17 cellular contexts compared by ENCODE assay signal in genomic region chr11:58926695-58927094, GRCh38. TPM values are rescaled to one million over a fixed set of nuclear protein-coding genes. Genes with fewer than 3 reads are reported as not detected.
A peak's percentile ranks its signal among the peaks of the same experiment; 100 is the strongest.
DNase-seq lines count a peak whose midpoint lies in the region; ATAC-seq and TF ChIP-seq lines count a peak whose summit lies in the region.
"Had no signal": no experiment of that assay in that cellular context is flagged by ENCODE, and none has a peak within 500 bp of the region (broad histone marks: within the 10 kb centered on the region; RNA-seq: fewer than 3 reads in every experiment).

No MANE protein-coding gene starts in this region.

- H3K4me1 ChIP-seq in mammary epithelial cell (ENCODE audit: insufficient read depth, low read length) (peaks cover 10% of the 10 kb centered on the region), breast epithelium (no peaks in the 10 kb centered on the region), A673 (ENCODE audit: insufficient read depth, low read length, poor library complexity, severe bottlenecking) (no peaks in the 10 kb centered on the region)
- H3K4me1 ChIP-seq: ascending aorta had no signal

- TF ChIP-seq POLR2A in breast epithelium (IDR thresholded peaks at IDR 0.05) = no peak

- POLR2A ChIA-PET in A673 (lab: Charles Lee; ENCODE audit: low non-redundant PET) = no interaction called here

- H2AFZ ChIP-seq in mammary epithelial cell (ENCODE audit: low read depth, low read length) = no peak overlapping the region

- H3K9ac ChIP-seq in mammary epithelial cell (ENCODE audit: insufficient read depth, low read length) = no peak overlapping the region
- H3K9ac ChIP-seq: KMS-11 had no signal

- BruUV-seq in mammary epithelial cell (replicated peaks; lab: Mats Ljungman, UMichigan) (no TSS peak), A673 (replicated peaks; lab: Mats Ljungman, UMichigan) (no TSS peak)

- H3K4me3 Mint-ChIP-seq in effector memory CD8-positive, alpha-beta T cell = no peak overlapping the region

- dilution Hi-C loops in mammary epithelial cell (cut with HindIII; ENCODE audit: low sequenced_read_pairs) = no loop called here

- H3K27ac ChIP-seq in mammary epithelial cell (ENCODE audit: insufficient read depth, low read depth, low read length) = no peak overlapping the region
- H3K27ac ChIP-seq in breast epithelium = no peak overlapping the region
- no peak overlapping the region for H3K27ac ChIP-seq in A673 (ENCODE audit: low read depth, low read length, poor library complexity, severe bottlenecking)
- H3K27ac ChIP-seq: ascending aorta, KMS-11 had no signal

- WGBS in mammary epithelial cell (ENCODE audit: low coverage, missing lambda C conversion rate) = 92% methylated on average over 1 of the region's 1 CpG

- TF ChIP-seq CTCF in mammary epithelial cell (conservative IDR thresholded peaks at IDR 0.05 in 1 of 2, IDR thresholded peaks at IDR 0.05 in 1 of 2; ENCODE audit: extremely low read depth in 1 of 2, insufficient read depth in 1 of 2, low read depth in 1 of 2, low read length in 2 of 2) (no peak), breast epithelium (IDR thresholded peaks at IDR 0.05) (no peak), A673 (conservative IDR thresholded peaks at IDR 0.05; ENCODE audit: low read depth, low read length) (no peak)

- H3K36me3 ChIP-seq in mammary epithelial cell (ENCODE audit: insufficient read depth, low read length) = no peaks in the 10 kb centered on the region
- H3K36me3 ChIP-seq in breast epithelium = no peaks in the 10 kb centered on the region
- no peaks in the 10 kb centered on the region for H3K36me3 ChIP-seq in A673 (ENCODE audit: insufficient read depth, low read length, poor library complexity, severe bottlenecking)
- H3K36me3 ChIP-seq: ascending aorta had no signal

- intact Hi-C loops in mammary epithelial cell (cut with micrococcal nuclease) = no loop called here
- intact Hi-C loops in breast epithelium (cut with DNase I; ENCODE audit: low total_unique reads) = no loop called here
- intact Hi-C loops in A673 (cut with micrococcal nuclease; ENCODE audit: unreplicated experiment) = no loop called here

- in situ Hi-C loops in mammary epithelial cell (cut with MboI; ENCODE audit: low sequenced_read_pairs in 2 of 2) (no loop called here), KBM-7 (cut with MboI; ENCODE audit: low pct_unique_long_range_greater_than_20kb, low sequenced_read_pairs) (no loop called here)

- peaks cover 50 to 59% of the 10 kb centered on the region in 2 donors for H3K27me3 Mint-ChIP-seq in effector memory CD8-positive, alpha-beta T cell

- H3K36me3 Mint-ChIP-seq in effector memory CD8-positive, alpha-beta T cell (ENCODE audit: insufficient read depth) = no peaks in the 10 kb centered on the region
- H3K36me3 Mint-ChIP-seq: naive thymus-derived CD4-positive, alpha-beta T cell had no signal

- no peaks in the 10 kb centered on the region for H3K27me3 ChIP-seq in mammary epithelial cell (ENCODE audit: insufficient read depth, low read length)
- no peaks in the 10 kb centered on the region for H3K27me3 ChIP-seq in breast epithelium
- no peaks in the 10 kb centered on the region for H3K27me3 ChIP-seq in A673 (replicated peaks; ENCODE audit: insufficient read depth, low read depth, low read length, poor library complexity)
- H3K27me3 ChIP-seq: ascending aorta had no signal

- H3K9me3 ChIP-seq in mammary epithelial cell (replicated peaks; ENCODE audit: insufficient read depth, low read length) = no peaks in the 10 kb centered on the region
- H3K9me3 ChIP-seq in breast epithelium = no peaks in the 10 kb centered on the region
- H3K9me3 ChIP-seq in A673 (ENCODE audit: low read depth, low read length, poor library complexity, severe bottlenecking) = no peaks in the 10 kb centered on the region
- H3K9me3 ChIP-seq: ascending aorta had no signal

- H3K27ac Mint-ChIP-seq in effector memory CD8-positive, alpha-beta T cell = no peak overlapping the region
- H3K27ac Mint-ChIP-seq: activated T-helper 2 cell treated with anti-CD3 and anti-CD28 coated beads, Interferon-gamma antibody, Interleukin-2, Interleukin-4, amounts not matched to agents 10 μg/mL and 5 μg/mL and 100 μg/mL, durations not matched to agents 14 hours and 24 hours and 36 hours; H9 had no signal

- peaks cover 9 to 13% of the 10 kb centered on the region in 2 donors for H3K4me1 Mint-ChIP-seq in effector memory CD8-positive, alpha-beta T cell (ENCODE audit: low read depth in 2 of 2)

- no peak overlapping the region for H3K4me3 ChIP-seq in mammary epithelial cell (replicated peaks in 1 of 3; ENCODE audit: insufficient read depth in 1 of 3, low read depth in 2 of 3, low read length in 3 of 3)
- H3K4me3 ChIP-seq in breast epithelium = no peak overlapping the region
- H3K4me3 ChIP-seq in A673 (ENCODE audit: low read depth, low read length, poor library complexity, severe bottlenecking) = no peak overlapping the region
- H3K4me3 ChIP-seq: ascending aorta had no signal

- H3K9me3 Mint-ChIP-seq in effector memory CD8-positive, alpha-beta T cell = no peaks in the 10 kb centered on the region
- H3K9me3 Mint-ChIP-seq: activated T-helper 2 cell treated with anti-CD3 and anti-CD28 coated beads, Interferon-gamma antibody, Interleukin-2, Interleukin-4, amounts not matched to agents 10 μg/mL and 5 μg/mL and 100 μg/mL, durations not matched to agents 14 hours and 24 hours and 36 hours; H9; naive thymus-derived CD4-positive, alpha-beta T cell had no signal

- H3K4me2 ChIP-seq in mammary epithelial cell (ENCODE audit: insufficient read depth, low read depth, low read length) = no peak overlapping the region
- H3K4me2 ChIP-seq: KMS-11 had no signal

- DNase-seq in mammary epithelial cell (peak; percentile 39), breast epithelium (ENCODE audit: low spot score in 2 of 2) (no peak), astrocyte of the hippocampus (ENCODE audit: low read depth, low spot score) (peak; percentile 51), kidney glomerular epithelial cell (lab: John Stamatoyannopoulos, UW) (peak; percentile 41), KBM-7 (no peak), A673 (ENCODE audit: low spot score) (no peak), superior temporal gyrus (ENCODE audit: extremely low spot score) (no peak)
- DNase-seq in effector memory CD8-positive, alpha-beta T cell = no peak
- DNase-seq: NCI-H524; stimulated activated naive CD8-positive, alpha-beta T cell treated with anti-CD3 and anti-CD28 coated beads, Interleukin-15, Interleukin-2, amounts not matched to agents 100 U/mL and 50 U/mL, for 24 hours; T1000 had no signal

- no peaks in the 10 kb centered on the region for H3K79me2 ChIP-seq in mammary epithelial cell (ENCODE audit: insufficient read depth, low read length)

- CTCF ChIA-PET in mammary epithelial cell (lab: Charles Lee; ENCODE audit: low non-redundant PET) = no interaction called here
- CTCF ChIA-PET in A673 (lab: Charles Lee) = no interaction called here

- ATAC-seq in effector memory CD8-positive, alpha-beta T cell (replicated peaks) = no peak

- H4K20me1 ChIP-seq in mammary epithelial cell (ENCODE audit: insufficient read depth, low read length) = no peaks in the 10 kb centered on the region

RNA-seq across cellular contexts. Expression of gene GLYATL1, which starts 12.6 kb away (rescaled TPM):
- 1 to 10 TPM in 1 of 2 donors, under 1 TPM in 1; 0.50 to 1.1 TPM for total RNA-seq in mammary epithelial cell
- 0.53 TPM for polyA plus RNA-seq in mammary epithelial cell
- not detected for polyA minus RNA-seq in mammary epithelial cell
- 1 to 10 TPM in 1 of 3 donors, under 1 TPM in 1, not detected in 1; 0.73 to 1.6 TPM for total RNA-seq in breast epithelium
- 0.17 TPM in 1 of 2 replicates, not detected in the other for total RNA-seq in A673 (2021)
- total RNA-seq: activated T-helper 2 cell treated with anti-CD3 and anti-CD28 coated beads, Interferon-gamma antibody, Interleukin-2, Interleukin-4, amounts not matched to agents 10 μg/mL and 5 μg/mL and 100 μg/mL, durations not matched to agents 14 hours and 24 hours and 36 hours; glomerular endothelial cell; naive thymus-derived CD4-positive, alpha-beta T cell had no signal

Comparison
In these comparisons a context has a peak if more than half of its experiments do, and no peak if none do; other contexts are left out.
1. DNase-seq: peak in mammary epithelial cell (single experiment), astrocyte of the hippocampus (single experiment) and kidney glomerular epithelial cell (single experiment); none in breast epithelium (0 of 2), effector memory CD8-positive, alpha-beta T cell (0 of 3), KBM-7 (single experiment), A673 (single experiment) and superior temporal gyrus (single experiment).